Comparison of ENCODE assay signal across 1 cellular context in genomic region chr18:6408543-6408942, GRCh38. TPM values are rescaled to one million over a fixed set of nuclear protein-coding genes. Genes with fewer than 3 reads are reported as not detected.
"Had no signal": no experiment of that assay in that cellular context is flagged by ENCODE, and none has a peak within 500 bp of the region (broad histone marks: within the 10 kb centered on the region; RNA-seq: fewer than 3 reads in every experiment).

No MANE protein-coding gene starts in this region.

RNA-seq across cellular contexts. Expression of gene L3MBTL4, which starts 6.2 kb away (rescaled TPM):
- total RNA-seq: ascending aorta had no signal
